ENCODE assay signal across 1 cellular context in the genomic region with DNA sequence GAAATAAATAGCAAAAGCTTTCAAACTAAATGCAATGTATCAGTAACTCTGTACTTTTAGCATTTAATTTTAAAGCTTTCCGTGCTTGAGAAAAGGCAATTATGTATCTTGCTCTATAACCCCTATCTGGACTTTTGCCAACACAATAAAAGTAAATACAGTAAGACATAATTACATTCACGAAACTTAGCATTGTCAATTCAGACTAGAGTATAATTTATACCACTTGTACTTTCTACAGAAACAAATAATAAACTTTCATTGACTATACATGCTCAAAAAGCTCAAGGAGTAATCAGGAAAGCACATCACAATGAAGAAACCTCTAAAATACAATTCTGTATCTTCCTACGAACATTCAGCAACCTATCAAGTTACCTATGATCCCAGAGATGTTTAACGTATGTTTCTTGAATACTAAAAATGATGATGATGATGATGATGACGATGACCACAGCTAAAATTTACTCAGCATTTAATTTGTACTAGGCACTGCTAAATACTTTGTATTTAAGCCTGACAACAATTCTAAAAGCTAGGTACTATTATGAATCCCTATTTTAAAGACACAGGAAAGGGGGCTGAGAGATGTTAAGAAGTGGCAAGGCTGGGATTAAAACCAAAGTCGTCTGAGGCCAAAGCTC.
TF ChIP-seq lines count a peak whose summit lies in the region.

No MANE protein-coding gene starts in this region.

TF ChIP-seq in HEK293, 187 proteins besides CTCF, POLR2A, EP300 and RAD21 (continued from another document):
- TF ChIP-seq ZBTB48 (tag by site-specific recombination; IDR thresholded peaks at IDR 0.05) (no peak), ZXDB (tag by site-specific recombination; IDR thresholded peaks at IDR 0.05) (peak; percentile 19; the same call in 1 of the 2 replicates), ZNF433 (tag by site-specific recombination; IDR thresholded peaks at IDR 0.05; ENCODE audit: low read depth) (no peak), ZNF529 (tag by site-specific recombination; IDR thresholded peaks at IDR 0.05; ENCODE audit: insufficient replicate concordance) (no peak), ZNF366 (tag by site-specific recombination; conservative IDR thresholded peaks at IDR 0.05) (peak; percentile 75), ZSCAN23 (tag by site-specific recombination; IDR thresholded peaks at IDR 0.05) (no peak), HOXC10 (CRISPR knock-in tag; IDR thresholded peaks at IDR 0.05) (no peak), ZNF585B (tag by site-specific recombination; IDR thresholded peaks at IDR 0.05) (no peak), ZNF140 (tag by site-specific recombination; IDR thresholded peaks at IDR 0.05) (no peak), ZNF23 (tag by site-specific recombination; IDR thresholded peaks at IDR 0.05; ENCODE audit: borderline replicate concordance) (no peak)
- TF ChIP-seq, protein P1, sequence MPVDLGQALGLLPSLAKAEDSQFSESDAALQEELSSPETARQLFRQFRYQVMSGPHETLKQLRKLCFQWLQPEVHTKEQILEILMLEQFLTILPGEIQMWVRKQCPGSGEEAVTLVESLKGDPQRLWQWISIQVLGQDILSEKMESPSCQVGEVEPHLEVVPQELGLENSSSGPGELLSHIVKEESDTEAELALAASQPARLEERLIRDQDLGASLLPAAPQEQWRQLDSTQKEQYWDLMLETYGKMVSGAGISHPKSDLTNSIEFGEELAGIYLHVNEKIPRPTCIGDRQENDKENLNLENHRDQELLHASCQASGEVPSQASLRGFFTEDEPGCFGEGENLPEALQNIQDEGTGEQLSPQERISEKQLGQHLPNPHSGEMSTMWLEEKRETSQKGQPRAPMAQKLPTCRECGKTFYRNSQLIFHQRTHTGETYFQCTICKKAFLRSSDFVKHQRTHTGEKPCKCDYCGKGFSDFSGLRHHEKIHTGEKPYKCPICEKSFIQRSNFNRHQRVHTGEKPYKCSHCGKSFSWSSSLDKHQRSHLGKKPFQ (tag by site-specific recombination; IDR thresholded peaks at IDR 0.05): peak; percentile 65
